Comparison of ENCODE assay signal across 14 cellular contexts in genomic region chr2:39488450-39488849, GRCh38. TPM values are rescaled to one million over a fixed set of nuclear protein-coding genes. Genes with fewer than 3 reads are reported as not detected.
A peak's percentile ranks its signal among the peaks of the same experiment; 100 is the strongest.
DNase-seq lines count a peak whose midpoint lies in the region; ATAC-seq lines count a peak whose summit lies in the region.
"Had no signal": no experiment of that assay in that cellular context is flagged by ENCODE, and none has a peak within 500 bp of the region (broad histone marks: within the 10 kb centered on the region; RNA-seq: fewer than 3 reads in every experiment).

No MANE protein-coding gene starts in this region.

- DNase-seq in SIG-M5 treated with dmso at 0.1 percent for 504 hours (lab: John Stamatoyannopoulos, UW; ENCODE audit: unreplicated experiment), result peak; percentile 40
- DNase-seq in SIG-M5 (lab: John Stamatoyannopoulos, UW), result no peak
- DNase-seq in adipocyte (ENCODE audit: low read depth), result peak; percentile 61
- DNase-seq in iris pigment epithelial cell (ENCODE audit: low read depth), result peak; percentile 96
- no peak for DNase-seq in activated naive CD4-positive, alpha-beta T cell treated with anti-CD3 and anti-CD28 coated beads for 36 hours
- no peak for DNase-seq in ureter (ENCODE audit: low spot score)
- DNase-seq: activated CD4-positive, CD25-positive, alpha-beta regulatory T cell treated with anti-CD3 and anti-CD28 coated beads, Interleukin-2, amount 50 U/mL, for 72 hours; activated naive CD4-positive, alpha-beta T cell treated with Interleukin-2 at 50 U/mL for 16 hours; effector CD8-positive, alpha-beta T cell; NCI-H187; posterior cingulate gyrus had no signal

- no peaks in the 10 kb centered on the region for H3K9me3 ChIP-seq in adipocyte (ENCODE audit: control insufficient read depth, low read length)
- H3K9me3 ChIP-seq: Peyer's patch had no signal

- no peak overlapping the region for H3K27ac Mint-ChIP-seq in activated naive CD4-positive, alpha-beta T cell treated with anti-CD3 and anti-CD28 coated beads for 36 hours

- CTCF ChIA-PET in activated naive CD4-positive, alpha-beta T cell treated with anti-CD3 and anti-CD28 coated beads for 36 hours (lab: Charles Lee), result interaction anchor here (0.7 kb wide), 1 partner anchor 111 kb away, joined by 3 read pairs; no protein-coding TSS in a partner anchor

- peaks cover 55% of the 10 kb centered on the region for H3K4me1 ChIP-seq in adipocyte (ENCODE audit: control insufficient read depth, insufficient read depth, low read length)

- peaks cover 6% of the 10 kb centered on the region for H3K27me3 Mint-ChIP-seq in activated naive CD4-positive, alpha-beta T cell treated with anti-CD3 and anti-CD28 coated beads for 36 hours (ENCODE audit: low read depth)

- no peak overlapping the region for H3K4me3 Mint-ChIP-seq in activated naive CD4-positive, alpha-beta T cell treated with anti-CD3 and anti-CD28 coated beads for 36 hours

- peak overlapping the region; percentile 37 for H3K9ac ChIP-seq in adipocyte (ENCODE audit: low read length)

- intact Hi-C loops in activated naive CD4-positive, alpha-beta T cell treated with anti-CD3 and anti-CD28 coated beads for 36 hours (cut with micrococcal nuclease), result no loop called here

- H3K4me1 Mint-ChIP-seq in activated naive CD4-positive, alpha-beta T cell treated with anti-CD3 and anti-CD28 coated beads for 36 hours (ENCODE audit: low read depth), result peaks cover 15% of the 10 kb centered on the region

- ATAC-seq in GM19455 (IDR thresholded peaks at IDR 0.05; ENCODE audit: unreplicated experiment) (no peak), GM21528 (IDR thresholded peaks at IDR 0.05; ENCODE audit: low FRiP score, unreplicated experiment) (no peak)

- H3K9me3 Mint-ChIP-seq in activated naive CD4-positive, alpha-beta T cell treated with anti-CD3 and anti-CD28 coated beads for 36 hours, result no peaks in the 10 kb centered on the region

- H3K27me3 ChIP-seq in adipocyte (replicated peaks; ENCODE audit: control insufficient read depth, insufficient read depth, low read length), result no peaks in the 10 kb centered on the region
- H3K27me3 ChIP-seq: Peyer's patch had no signal

- no peaks in the 10 kb centered on the region for H3K36me3 ChIP-seq in adipocyte (ENCODE audit: control insufficient read depth, insufficient read depth, low read length, severe bottlenecking)
- H3K36me3 ChIP-seq: Peyer's patch had no signal

- H3K4me3 ChIP-seq in adipocyte (ENCODE audit: low read length), result no peak overlapping the region
- H3K4me3 ChIP-seq: Peyer's patch had no signal

- H3K36me3 Mint-ChIP-seq in activated naive CD4-positive, alpha-beta T cell treated with anti-CD3 and anti-CD28 coated beads for 36 hours (ENCODE audit: low read depth), result peaks cover 2% of the 10 kb centered on the region

RNA-seq across cellular contexts. Expression of gene MAP4K3, which starts 51.4 kb away (rescaled TPM):
- total RNA-seq in activated naive CD4-positive, alpha-beta T cell treated with anti-CD3 and anti-CD28 coated beads for 36 hours, result 10 to 100 TPM; 10.6 to 12.0 TPM
- 73.3 TPM for total RNA-seq in ureter

Comparison
In these comparisons a context has a peak if more than half of its experiments do, and no peak if none do; other contexts are left out.
1. DNase-seq: peak in SIG-M5 treated with dmso at 0.1 percent for 504 hours (single experiment), adipocyte (single experiment) and iris pigment epithelial cell (single experiment); none in SIG-M5 (single experiment), activated naive CD4-positive, alpha-beta T cell treated with anti-CD3 and anti-CD28 coated beads for 36 hours (single experiment) and ureter (single experiment).